24 cellular contexts compared by ENCODE assay signal in the genomic region with DNA sequence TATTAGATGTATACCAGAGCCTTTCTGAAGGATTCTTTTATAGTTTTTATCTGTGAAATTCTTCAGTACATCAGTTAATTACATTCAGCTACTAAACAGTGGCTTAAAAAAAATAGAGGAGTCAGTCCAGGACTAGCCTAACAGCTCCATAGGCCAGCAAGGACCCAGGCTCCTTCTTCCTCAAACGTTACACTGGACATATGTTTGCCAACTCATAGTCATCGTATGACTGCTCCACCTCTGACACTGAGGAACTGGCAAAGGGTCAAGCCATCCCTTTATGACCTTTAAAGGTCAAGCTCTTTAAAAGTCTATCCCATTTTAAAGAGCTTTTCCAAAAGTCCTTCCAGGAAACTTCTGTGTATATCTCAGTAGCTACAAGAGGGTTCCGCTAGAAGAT.
"Had no signal": no experiment of that assay in that cellular context is flagged by ENCODE, and none has a peak within 500 bp of the region (broad histone marks: within the 10 kb centered on the region; RNA-seq: fewer than 3 reads in every experiment).

No MANE protein-coding gene starts in this region.

- DNase-seq: cortex of kidney; effector memory CD8-positive, alpha-beta T cell; erythroblast; foreskin keratinocyte; heart left ventricle; kidney; left lung; mesenchymal stem cell; naive thymus-derived CD8-positive, alpha-beta T cell; nephron progenitor cell; occipital lobe; ovary; posterior cingulate gyrus; psoas muscle; right cardiac atrium; spleen; stimulated activated naive CD4-positive, alpha-beta T cell; stomach; thyroid gland; trophoblast cell had no signal

- H3K9me3 ChIP-seq: gastroesophageal sphincter, heart left ventricle, left lung, ovary, psoas muscle, spleen, stomach, thyroid gland, vagina had no signal

- H3K27me3 ChIP-seq: foreskin keratinocyte, gastroesophageal sphincter, heart left ventricle, hepatocyte, left lung, ovary, spleen, stomach, thyroid gland, vagina had no signal

- ATAC-seq: effector memory CD8-positive, alpha-beta T cell; foreskin keratinocyte; gastroesophageal sphincter; heart left ventricle; left lung; naive thymus-derived CD8-positive, alpha-beta T cell; psoas muscle; right cardiac atrium had no signal

- H3K4me1 ChIP-seq: foreskin keratinocyte, gastroesophageal sphincter, heart left ventricle, left lung, psoas muscle, stomach, thyroid gland, vagina had no signal

- H3K4me3 ChIP-seq: gastroesophageal sphincter, heart left ventricle, hepatocyte, left lung, ovary, psoas muscle, skin epidermis, spleen, stomach, thyroid gland, vagina had no signal

- H3K27ac ChIP-seq: foreskin keratinocyte, gastroesophageal sphincter, heart left ventricle, hepatocyte, left lung, ovary, psoas muscle, skin epidermis, spleen, stomach, thyroid gland, vagina had no signal

- H3K36me3 ChIP-seq: ovary had no signal
